ENCODE assay signal across 22 cellular contexts in the genomic region with DNA sequence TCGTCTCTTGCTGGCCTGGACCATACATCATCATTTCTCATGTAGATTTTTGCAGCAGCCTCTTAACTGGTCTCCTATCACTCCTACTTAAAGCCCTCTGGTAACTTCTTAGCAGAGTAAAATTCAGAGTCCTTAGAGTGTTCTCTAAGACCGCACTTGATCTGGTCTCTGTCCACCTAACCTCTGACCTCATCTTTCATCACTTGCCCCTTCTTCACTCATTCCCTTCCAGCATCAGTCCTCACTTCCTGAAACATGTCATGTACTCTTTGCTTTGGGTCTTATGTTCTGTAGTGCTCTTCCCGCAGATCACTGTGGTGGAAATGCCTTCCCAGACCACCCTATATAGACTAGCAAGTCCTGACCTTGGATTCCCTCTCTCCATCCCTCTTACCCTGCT. TPM values are rescaled to one million over a fixed set of nuclear protein-coding genes. Genes with fewer than 3 reads are reported as not detected.
DNase-seq lines count a peak whose midpoint lies in the region; ATAC-seq and TF ChIP-seq lines count a peak whose summit lies in the region.
"Had no signal": no experiment of that assay in that cellular context is flagged by ENCODE, and none has a peak within 500 bp of the region (broad histone marks: within the 10 kb centered on the region; RNA-seq: fewer than 3 reads in every experiment).

No MANE protein-coding gene starts in this region.

- TF ChIP-seq RAD21 in HCT116 (IDR thresholded peaks at IDR 0.05; ENCODE audit: low read depth): no peak

- TF ChIP-seq CTCF in HCT116 (IDR thresholded peaks at IDR 0.05 in 2 of 3, conservative IDR thresholded peaks at IDR 0.05 in 1 of 3; ENCODE audit: borderline replicate concordance in 1 of 3, insufficient read depth in 1 of 3, low read depth in 2 of 3, low read length in 2 of 3) (no peak), neural crest cell (conservative IDR thresholded peaks at IDR 0.05) (no peak), glutamatergic neuron (IDR thresholded peaks at IDR 0.05; ENCODE audit: partially characterized antibody, unreplicated experiment) (no peak), right atrium auricular region (IDR thresholded peaks at IDR 0.05) (no peak)

- H3K79me2 ChIP-seq in HCT116 (ENCODE audit: insufficient read depth, low read length): peaks cover 100% of the 10 kb centered on the region

- H3K27me3 Mint-ChIP-seq in activated T-cell treated with anti-CD3 and anti-CD28 coated beads, Interleukin-2, amount 50 U/mL, for 72 hours (ENCODE audit: low read depth): no peaks in the 10 kb centered on the region
- H3K27me3 Mint-ChIP-seq in neural crest cell (ENCODE audit: low read depth) (no peaks in the 10 kb centered on the region), glutamatergic neuron (ENCODE audit: unreplicated experiment) (no peaks in the 10 kb centered on the region)
- H3K27me3 Mint-ChIP-seq: activated CD4-positive, alpha-beta T cell treated with anti-CD3 and anti-CD28 coated beads, Interleukin-2, amount 10 ng/mL, durations not matched to agents 7 days and 5 days had no signal

- H3K9me3 ChIP-seq in HCT116 (ENCODE audit: control insufficient read depth in 1 of 2, insufficient read depth in 1 of 2, low read depth in 1 of 2, low read length in 2 of 2) (no peaks in the 10 kb centered on the region), right atrium auricular region (no peaks in the 10 kb centered on the region)
- H3K9me3 ChIP-seq: mucosa of descending colon, SK-N-SH, spleen, thoracic aorta had no signal

- peak overlapping the region; percentile 0 to 10 for H3K4me3 Mint-ChIP-seq in activated T-cell treated with anti-CD3 and anti-CD28 coated beads, Interleukin-2, amount 50 U/mL, for 72 hours
- H3K4me3 Mint-ChIP-seq in neural crest cell: peak overlapping the region; percentile 4
- no peak overlapping the region for H3K4me3 Mint-ChIP-seq in glutamatergic neuron (ENCODE audit: unreplicated experiment)
- H3K4me3 Mint-ChIP-seq: activated CD4-positive, alpha-beta T cell treated with anti-CD3 and anti-CD28 coated beads, Interleukin-2, amount 10 ng/mL, durations not matched to agents 7 days and 5 days had no signal

- no peaks in the 10 kb centered on the region for H3K9me3 Mint-ChIP-seq in activated T-cell treated with anti-CD3 and anti-CD28 coated beads, Interleukin-2, amount 50 U/mL, for 72 hours
- no peaks in the 10 kb centered on the region for H3K9me3 Mint-ChIP-seq in activated naive CD4-positive, alpha-beta T cell treated with anti-CD3 and anti-CD28 coated beads, Interleukin-2, amount 50 U/mL, for 72 hours
- H3K9me3 Mint-ChIP-seq in neural crest cell (no peaks in the 10 kb centered on the region), glutamatergic neuron (ENCODE audit: unreplicated experiment) (peaks cover 2% of the 10 kb centered on the region)
- H3K9me3 Mint-ChIP-seq: activated CD4-positive, alpha-beta T cell treated with anti-CD3 and anti-CD28 coated beads, Interleukin-2, amount 10 ng/mL, durations not matched to agents 7 days and 5 days had no signal

- H3K9me2 ChIP-seq in HCT116 (ENCODE audit: insufficient read depth): no peaks in the 10 kb centered on the region
- H3K9me2 ChIP-seq: SK-N-SH had no signal

- no peak for DNase-seq in activated T-cell treated with anti-CD3 and anti-CD28 coated beads, Interleukin-2, amount 50 U/mL, for 72 hours
- DNase-seq in activated T-cell treated with anti-CD3 and anti-CD28 coated beads for 4 hours: no peak
- DNase-seq in HCT116 (ENCODE audit: low read depth, low spot score): no peak
- no peak for DNase-seq in activated naive CD4-positive, alpha-beta T cell treated with anti-CD3 and anti-CD28 coated beads, Interleukin-2, amount 50 U/mL, for 72 hours (ENCODE audit: low spot score in 2 of 2)
- DNase-seq in neural crest cell (ENCODE audit: low read depth, low spot score): no peak
- DNase-seq in glutamatergic neuron: no peak
- no peak for DNase-seq in right atrium auricular region (ENCODE audit: low spot score)
- no peak for DNase-seq in NCI-H2227 treated with DMSO at 0.1 percent for 48 hours (lab: John Stamatoyannopoulos, UW)
- DNase-seq: activated CD4-positive, alpha-beta T cell treated with anti-CD3 and anti-CD28 coated beads, Interleukin-2, amount 10 ng/mL, durations not matched to agents 7 days and 5 days; activated T-cell treated with anti-CD3 and anti-CD28 coated beads, Interleukin-2, amount 50 U/mL, for 1 hour; head of caudate nucleus; left ventricle myocardium superior; mucosa of descending colon; NCI-H1105; NCI-H2081; NCI-H446 treated with DMSO at 0.1 percent for 48 hours; nucleus accumbens; RPMI8226; SK-N-SH; spleen had no signal

- no TSS peak for BruUV-seq in HCT116 (replicated peaks; lab: Mats Ljungman, UMichigan)

- H3K4me3 ChIP-seq in HCT116 (replicated peaks in 1 of 2; ENCODE audit: low read depth in 1 of 2, low read length in 2 of 2): no peak overlapping the region
- H3K4me3 ChIP-seq in right atrium auricular region: no peak overlapping the region
- H3K4me3 ChIP-seq: mucosa of descending colon, spleen, thoracic aorta had no signal

- no peak overlapping the region for H3K4me2 ChIP-seq in HCT116 (ENCODE audit: low read length)
- H3K4me2 ChIP-seq: KMS-11, SK-N-SH had no signal

- H3K4me1 Mint-ChIP-seq in activated T-cell treated with anti-CD3 and anti-CD28 coated beads, Interleukin-2, amount 50 U/mL, for 72 hours (ENCODE audit: low read depth): peaks cover 92% of the 10 kb centered on the region
- H3K4me1 Mint-ChIP-seq in neural crest cell: peaks cover 63% of the 10 kb centered on the region
- H3K4me1 Mint-ChIP-seq in glutamatergic neuron (ENCODE audit: low read depth, unreplicated experiment): peaks cover 37% of the 10 kb centered on the region

- no peak overlapping the region for H3K9ac ChIP-seq in HCT116 (ENCODE audit: low read length)
- H3K9ac ChIP-seq: KMS-11, SK-N-SH had no signal

- H3K27ac ChIP-seq in HCT116 (ENCODE audit: low read depth, low read length): no peak overlapping the region
- no peak overlapping the region for H3K27ac ChIP-seq in right atrium auricular region
- H3K27ac ChIP-seq: KMS-11, spleen, thoracic aorta had no signal

- H3K4me1 ChIP-seq in HCT116 (ENCODE audit: control insufficient read depth in 1 of 2, insufficient read depth in 2 of 2, low read length in 2 of 2) (peaks cover 14 to 29% of the 10 kb centered on the region in 2 experiments), right atrium auricular region (peaks cover 0 to 79% of the 10 kb centered on the region in 2 donors)

- no peaks in the 10 kb centered on the region for H3K36me3 ChIP-seq in HCT116 (ENCODE audit: control insufficient read depth in 1 of 2, insufficient read depth in 2 of 2, low read length in 2 of 2)
- H3K36me3 ChIP-seq in right atrium auricular region: no peaks in the 10 kb centered on the region
- H3K36me3 ChIP-seq: spleen, thoracic aorta had no signal

- CTCF ChIA-PET in HCT116 (lab: Charles Lee): no interaction called here

- H2AFZ ChIP-seq in HCT116 (ENCODE audit: low read depth, low read length, poor library complexity, severe bottlenecking): no peak overlapping the region

- peaks cover 4 to 9% of the 10 kb centered on the region in 2 donors for H3K36me3 Mint-ChIP-seq in activated T-cell treated with anti-CD3 and anti-CD28 coated beads, Interleukin-2, amount 50 U/mL, for 72 hours (ENCODE audit: insufficient read depth in 2 of 2)
- H3K36me3 Mint-ChIP-seq in activated naive CD4-positive, alpha-beta T cell treated with anti-CD3 and anti-CD28 coated beads, Interleukin-2, amount 50 U/mL, for 72 hours: peaks cover 4% of the 10 kb centered on the region in 2 donors
- no peaks in the 10 kb centered on the region for H3K36me3 Mint-ChIP-seq in neural crest cell (ENCODE audit: low read depth)
- no peaks in the 10 kb centered on the region for H3K36me3 Mint-ChIP-seq in glutamatergic neuron (ENCODE audit: unreplicated experiment)

- TF ChIP-seq POLR2A in HCT116 (IDR thresholded peaks at IDR 0.05; ENCODE audit: borderline replicate concordance, extremely low read depth, insufficient read depth, insufficient read length): no peak

- H3K27me3 ChIP-seq in HCT116 (ENCODE audit: insufficient read depth, low read length): no peaks in the 10 kb centered on the region
- H3K27me3 ChIP-seq in right atrium auricular region: no peaks in the 10 kb centered on the region
- H3K27me3 ChIP-seq: spleen had no signal

- intact Hi-C loops in HCT116 (cut with micrococcal nuclease): no loop called here

- no peak for ATAC-seq in activated T-cell treated with anti-CD3 and anti-CD28 coated beads, Interleukin-2, amount 50 U/mL, for 72 hours (replicated peaks in 1 of 2)
- no peak for ATAC-seq in HCT116
- no peak for ATAC-seq in activated naive CD4-positive, alpha-beta T cell treated with anti-CD3 and anti-CD28 coated beads, Interleukin-2, amount 50 U/mL, for 72 hours
- ATAC-seq: left ventricle myocardium superior, mucosa of descending colon had no signal

- RAD21 ChIA-PET in HCT116 (lab: Charles Lee; ENCODE audit: low non-redundant PET in 1 of 2, low total read pairs in 2 of 2, uncharacterized antibody in 2 of 2, unreplicated experiment in 2 of 2): no interaction called here

- H4K20me1 ChIP-seq in HCT116 (ENCODE audit: insufficient read depth): peaks cover 54% of the 10 kb centered on the region

- no peak overlapping the region for H3K27ac Mint-ChIP-seq in activated T-cell treated with anti-CD3 and anti-CD28 coated beads, Interleukin-2, amount 50 U/mL, for 72 hours
- H3K27ac Mint-ChIP-seq in activated naive CD4-positive, alpha-beta T cell treated with anti-CD3 and anti-CD28 coated beads, Interleukin-2, amount 50 U/mL, for 72 hours: peak overlapping the region; percentile 33 to 69
- no peak overlapping the region for H3K27ac Mint-ChIP-seq in neural crest cell (ENCODE audit: unreplicated experiment)
- H3K27ac Mint-ChIP-seq in glutamatergic neuron (ENCODE audit: unreplicated experiment): no peak overlapping the region

- POLR2A ChIA-PET in HCT116 (lab: Charles Lee): interaction anchor here (0.7 kb wide), 1 partner anchor 52 kb away, joined by 6 read pairs; no protein-coding TSS in a partner anchor

TF ChIP-seq in HCT116, 20 proteins besides CTCF, POLR2A, EP300 and RAD21:
- TF ChIP-seq SP1 (IDR thresholded peaks at IDR 0.05; ENCODE audit: low read depth) (no peak), POLR2AphosphoS5 (IDR thresholded peaks at IDR 0.05; ENCODE audit: low read depth, low read length) (0 out of 2 replicates have a peak, but pooled peaks have one; percentile 6)

RNA-seq across cellular contexts. Expression of a gene that starts 9.8 kb away (rescaled TPM):
- total RNA-seq in activated T-cell treated with anti-CD3 and anti-CD28 coated beads, Interleukin-2, amount 50 U/mL, for 72 hours: 100 to 1,000 TPM; 248 to 266 TPM
- total RNA-seq in HCT116 (2021; ENCODE audit: unreplicated experiment) (201 TPM), neural crest cell (230 and 231 TPM in 2 replicates), glutamatergic neuron (ENCODE audit: unreplicated experiment) (199 TPM), right atrium auricular region (10 to 100 TPM; 92.4 to 98.1 TPM)
- 71.0 and 79.3 TPM in 2 replicates for polyA plus RNA-seq in HCT116 (2012)
- 100 to 1,000 TPM; 172 to 231 TPM for total RNA-seq in activated naive CD4-positive, alpha-beta T cell treated with anti-CD3 and anti-CD28 coated beads, Interleukin-2, amount 50 U/mL, for 72 hours

Comparison
In these comparisons a context has a peak if more than half of its experiments do, and no peak if none do; other contexts are left out.
1. H3K27ac Mint-ChIP-seq: peak in activated naive CD4-positive, alpha-beta T cell treated with anti-CD3 and anti-CD28 coated beads, Interleukin-2, amount 50 U/mL, for 72 hours (2 of 2); none in activated T-cell treated with anti-CD3 and anti-CD28 coated beads, Interleukin-2, amount 50 U/mL, for 72 hours (single experiment), neural crest cell (single experiment) and glutamatergic neuron (single experiment).